22 cellular contexts compared by ENCODE assay signal in the genomic region with DNA sequence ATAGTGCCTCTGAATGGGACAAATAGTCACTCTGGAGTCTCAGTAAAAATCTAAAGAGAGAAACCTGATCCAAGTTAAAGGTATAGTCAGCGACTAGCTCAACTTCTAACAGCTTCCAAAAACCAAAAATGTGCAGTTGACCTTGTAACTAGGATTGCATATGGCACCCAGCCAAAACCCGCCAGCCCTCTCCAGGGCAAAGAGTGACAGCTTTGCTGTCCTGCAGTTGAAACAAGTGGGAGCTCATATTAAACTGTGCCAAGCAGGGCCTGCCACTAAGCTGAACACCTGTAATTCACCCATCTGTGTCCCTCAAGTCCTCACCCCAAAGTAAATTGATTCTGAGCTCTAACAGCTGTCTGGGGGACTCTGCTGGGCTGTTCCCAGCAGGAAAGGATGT.
DNase-seq lines count a peak whose midpoint lies in the region; ATAC-seq and TF ChIP-seq lines count a peak whose summit lies in the region.
"Had no signal": no experiment of that assay in that cellular context is flagged by ENCODE, and none has a peak within 500 bp of the region (broad histone marks: within the 10 kb centered on the region; RNA-seq: fewer than 3 reads in every experiment).

No MANE protein-coding gene starts in this region.

- no peak overlapping the region for H3K27ac Mint-ChIP-seq in type B pancreatic cell
- H3K27ac Mint-ChIP-seq: activated CD4-positive, alpha-beta T cell treated with anti-CD3 and anti-CD28 coated beads for 36 hours; activated CD8-positive, alpha-beta memory T cell treated with anti-CD3 and anti-CD28 coated beads, Interleukin-2, amount 10 ng/mL, durations not matched to agents 7 days and 5 days; activated naive CD8-positive, alpha-beta T cell treated with anti-CD3 and anti-CD28 coated beads, Interleukin-2, amount 10 ng/mL, durations not matched to agents 7 days and 5 days; activated T-helper 17 cell treated with anti-CD3 and anti-CD28 coated beads, Interleukin-2, amount 50 U/mL, for 72 hours; brain; GM23338; memory B cell; naive thymus-derived CD4-positive, alpha-beta T cell had no signal

- TF ChIP-seq CTCF in type B pancreatic cell (conservative IDR thresholded peaks at IDR 0.05): no peak

- H3K4me1 Mint-ChIP-seq in type B pancreatic cell (ENCODE audit: unreplicated experiment): no peaks in the 10 kb centered on the region
- H3K4me1 Mint-ChIP-seq: activated CD4-positive, alpha-beta T cell treated with anti-CD3 and anti-CD28 coated beads for 36 hours; activated CD8-positive, alpha-beta memory T cell treated with anti-CD3 and anti-CD28 coated beads, Interleukin-2, amount 10 ng/mL, durations not matched to agents 7 days and 5 days; activated naive CD8-positive, alpha-beta T cell treated with anti-CD3 and anti-CD28 coated beads, Interleukin-2, amount 10 ng/mL, durations not matched to agents 7 days and 5 days; activated T-helper 17 cell treated with anti-CD3 and anti-CD28 coated beads, Interleukin-2, amount 50 U/mL, for 72 hours; GM23338; memory B cell; naive thymus-derived CD4-positive, alpha-beta T cell had no signal

- no peaks in the 10 kb centered on the region for H3K36me3 Mint-ChIP-seq in type B pancreatic cell
- H3K36me3 Mint-ChIP-seq: activated CD8-positive, alpha-beta memory T cell treated with anti-CD3 and anti-CD28 coated beads, Interleukin-2, amount 10 ng/mL, durations not matched to agents 7 days and 5 days; activated naive CD8-positive, alpha-beta T cell treated with anti-CD3 and anti-CD28 coated beads, Interleukin-2, amount 10 ng/mL, durations not matched to agents 7 days and 5 days; brain; naive thymus-derived CD4-positive, alpha-beta T cell had no signal

- no peak for ATAC-seq in HG03045 (IDR thresholded peaks at IDR 0.05; ENCODE audit: unreplicated experiment)
- ATAC-seq: activated CD4-positive, alpha-beta T cell treated with anti-CD3 and anti-CD28 coated beads for 36 hours; activated CD8-positive, alpha-beta memory T cell treated with anti-CD3 and anti-CD28 coated beads, Interleukin-2, amount 10 ng/mL, durations not matched to agents 7 days and 5 days; activated T-helper 17 cell treated with anti-CD3 and anti-CD28 coated beads, Interleukin-2, amount 50 U/mL, for 72 hours; GM23338; naive thymus-derived CD4-positive, alpha-beta T cell had no signal

- peaks cover 11% of the 10 kb centered on the region for H3K9me3 Mint-ChIP-seq in type B pancreatic cell

- DNase-seq in DMS153 treated with DMSO at 0.1 percent for 48 hours (lab: John Stamatoyannopoulos, UW; ENCODE audit: unreplicated experiment): peak; percentile 49
- DNase-seq in NCI-H1105 treated with DMSO at 0.1 percent for 48 hours (lab: John Stamatoyannopoulos, UW): peak; percentile 96
- peak; percentile 57 for DNase-seq in NCI-H510A treated with DMSO at 0.1 percent for 48 hours (lab: John Stamatoyannopoulos, UW)
- peak; percentile 4 for DNase-seq in left kidney (ENCODE audit: low read depth, low spot score)
- DNase-seq in type B pancreatic cell (ENCODE audit: extremely low spot score, unreplicated experiment): no peak
- DNase-seq in activated CD4-positive, alpha-beta T cell treated with anti-CD3 and anti-CD28 coated beads, Interleukin-2, amount 50 U/mL, for 4 hours: no peak
- DNase-seq: activated CD4-positive, alpha-beta T cell treated with anti-CD3 and anti-CD28 coated beads for 36 hours; activated CD8-positive, alpha-beta memory T cell treated with anti-CD3 and anti-CD28 coated beads, Interleukin-2, amount 10 ng/mL, durations not matched to agents 7 days and 5 days; activated naive CD8-positive, alpha-beta T cell treated with anti-CD3 and anti-CD28 coated beads, Interleukin-2, amount 10 ng/mL, durations not matched to agents 7 days and 5 days; Karpas-422; naive thymus-derived CD4-positive, alpha-beta T cell; NCI-H1048; ovary; Peyer's patch; stimulated activated CD4-positive, alpha-beta T cell treated with anti-CD3 and anti-CD28 coated beads, Interleukin-2, amount 100 ng/mL, for 24 hours; stimulated activated naive CD4-positive, alpha-beta T cell treated with Interleukin-2 at 50 U/mL for 16 hours; SW 1271 had no signal

- H3K27me3 Mint-ChIP-seq in type B pancreatic cell: no peaks in the 10 kb centered on the region
- H3K27me3 Mint-ChIP-seq: activated CD8-positive, alpha-beta memory T cell treated with anti-CD3 and anti-CD28 coated beads, Interleukin-2, amount 10 ng/mL, durations not matched to agents 7 days and 5 days; activated naive CD8-positive, alpha-beta T cell treated with anti-CD3 and anti-CD28 coated beads, Interleukin-2, amount 10 ng/mL, durations not matched to agents 7 days and 5 days had no signal

- no peak overlapping the region for H3K4me3 Mint-ChIP-seq in type B pancreatic cell
- H3K4me3 Mint-ChIP-seq: activated CD4-positive, alpha-beta T cell treated with anti-CD3 and anti-CD28 coated beads for 36 hours; activated CD8-positive, alpha-beta memory T cell treated with anti-CD3 and anti-CD28 coated beads, Interleukin-2, amount 10 ng/mL, durations not matched to agents 7 days and 5 days; activated naive CD8-positive, alpha-beta T cell treated with anti-CD3 and anti-CD28 coated beads, Interleukin-2, amount 10 ng/mL, durations not matched to agents 7 days and 5 days; activated T-helper 17 cell treated with anti-CD3 and anti-CD28 coated beads, Interleukin-2, amount 50 U/mL, for 72 hours; brain; GM23338; memory B cell; naive thymus-derived CD4-positive, alpha-beta T cell had no signal

Comparison
In these comparisons a context has a peak if more than half of its experiments do, and no peak if none do; other contexts are left out.
1. DNase-seq: peak in DMS153 treated with DMSO at 0.1 percent for 48 hours (single experiment), NCI-H1105 treated with DMSO at 0.1 percent for 48 hours (single experiment), NCI-H510A treated with DMSO at 0.1 percent for 48 hours (single experiment) and left kidney (single experiment); none in type B pancreatic cell (single experiment) and activated CD4-positive, alpha-beta T cell treated with anti-CD3 and anti-CD28 coated beads, Interleukin-2, amount 50 U/mL, for 4 hours (0 of 2).